ENCODE assay signal across 14 cellular contexts in genomic region chr5:160033546-160034252, GRCh38. TPM values are rescaled to one million over a fixed set of nuclear protein-coding genes. Genes with fewer than 3 reads are reported as not detected.
DNase-seq lines count a peak whose midpoint lies in the region; ATAC-seq, FAIRE-seq and TF ChIP-seq lines count a peak whose summit lies in the region.
"Had no signal": no experiment of that assay in that cellular context is flagged by ENCODE, and none has a peak within 500 bp of the region (broad histone marks: within the 10 kb centered on the region; RNA-seq: fewer than 3 reads in every experiment).

No MANE protein-coding gene starts in this region.

- peaks cover 14% of the 10 kb centered on the region for H3K4me1 Mint-ChIP-seq in CD14-positive monocyte
- H3K4me1 Mint-ChIP-seq in central memory CD8-positive, alpha-beta T cell: peaks cover 6% of the 10 kb centered on the region

- H3K9me3 ChIP-seq in HEK293 (ENCODE audit: control insufficient read depth, insufficient read depth, low read depth, low read length): no peaks in the 10 kb centered on the region
- H3K9me3 ChIP-seq in keratinocyte (ENCODE audit: control insufficient read depth, low read depth, low read length): no peaks in the 10 kb centered on the region

- H3K36me3 ChIP-seq in HEK293 (ENCODE audit: control insufficient read depth in 2 of 2, insufficient read depth in 1 of 2, low read length in 2 of 2) (peaks cover 37 to 66% of the 10 kb centered on the region in 2 experiments), keratinocyte (ENCODE audit: control insufficient read depth in 2 of 2, extremely low read depth in 1 of 2, insufficient read depth in 2 of 2, low read length in 2 of 2) (peaks cover 5 to 8% of the 10 kb centered on the region in 2 experiments)

- ATAC-seq in central memory CD8-positive, alpha-beta T cell (replicated peaks; ENCODE audit: extremely low read depth, poor library complexity, severe bottlenecking): no peak
- no peak for ATAC-seq in HG02981 (IDR thresholded peaks at IDR 0.05; ENCODE audit: unreplicated experiment)

- peak; percentile 9 for FAIRE-seq in keratinocyte (lab: Jason Lieb, UNC)
- FAIRE-seq: A204.1, H1 had no signal

- no peak overlapping the region for H3K4me3 Mint-ChIP-seq in CD14-positive monocyte
- H3K4me3 Mint-ChIP-seq in central memory CD8-positive, alpha-beta T cell: no peak overlapping the region
- H3K4me3 Mint-ChIP-seq: IgD-negative memory B cell had no signal

- H3K4me1 ChIP-seq in HEK293 (ENCODE audit: control insufficient read depth, insufficient read depth, low read length) (no peaks in the 10 kb centered on the region), keratinocyte (ENCODE audit: control insufficient read depth, extremely low read depth, insufficient read depth, low read length) (no peaks in the 10 kb centered on the region)

- no peak overlapping the region for H3K4me2 ChIP-seq in keratinocyte (ENCODE audit: control insufficient read depth, extremely low read depth, insufficient read depth, low read depth, low read length)

- CTCF ChIA-PET in HEK293 (lab: Yijun Ruan, JAX): interaction anchor here (1.3 to 3.7 kb wide), 2 partner anchors 12 kb away, joined by 3 to 25 read pairs; no protein-coding TSS in a partner anchor

- H3K27ac ChIP-seq in HEK293 (ENCODE audit: extremely low read depth, low read depth, low read length) (no peak overlapping the region), keratinocyte (ENCODE audit: control insufficient read depth, insufficient read depth, low read length) (no peak overlapping the region)

- TF ChIP-seq CTCF in CD14-positive monocyte (IDR thresholded peaks at IDR 0.05) (no peak), HEK293 (tag by site-specific recombination; IDR thresholded peaks at IDR 0.05) (no peak), keratinocyte (optimal IDR thresholded peaks at IDR 0.05 in 1 of 3, IDR thresholded peaks at IDR 0.05 in 1 of 3, conservative IDR thresholded peaks at IDR 0.05 in 1 of 3; ENCODE audit: extremely low read depth in 1 of 3, insufficient read depth in 2 of 3, low read length in 3 of 3) (no peak)

- H3K4me3 ChIP-seq in HEK293 (ENCODE audit: low read depth, low read length) (no peak overlapping the region), keratinocyte (ENCODE audit: control insufficient read depth in 2 of 3, extremely low read depth in 1 of 3, insufficient read depth in 2 of 3, low read depth in 1 of 3, low read length in 3 of 3) (no peak overlapping the region)

- H3K79me2 ChIP-seq in keratinocyte (ENCODE audit: control insufficient read depth, insufficient read depth, low read length): no peaks in the 10 kb centered on the region

- no peak overlapping the region for H2AFZ ChIP-seq in keratinocyte (ENCODE audit: control insufficient read depth, low read length)

- H3K9ac ChIP-seq in keratinocyte (ENCODE audit: control insufficient read depth, extremely low read depth, insufficient read depth, low read length): no peak overlapping the region

- H3K27ac Mint-ChIP-seq in CD14-positive monocyte: peak overlapping the region in 6 of 7 donors; percentile 36 to 80 (median 56)
- peak overlapping the region; percentile 16 for H3K27ac Mint-ChIP-seq in central memory CD8-positive, alpha-beta T cell (ENCODE audit: low read depth)

- H3K9me3 Mint-ChIP-seq in CD14-positive monocyte: no peaks in the 10 kb centered on the region
- H3K9me3 Mint-ChIP-seq in central memory CD8-positive, alpha-beta T cell: no peaks in the 10 kb centered on the region
- H3K9me3 Mint-ChIP-seq: IgD-negative memory B cell had no signal

- H3K9me1 ChIP-seq in keratinocyte (ENCODE audit: control insufficient read depth, extremely low read depth, insufficient read depth, low read length): no peaks in the 10 kb centered on the region

- peaks cover 64 to 75% of the 10 kb centered on the region in 2 donors for H3K36me3 Mint-ChIP-seq in CD14-positive monocyte
- H3K36me3 Mint-ChIP-seq in central memory CD8-positive, alpha-beta T cell (ENCODE audit: insufficient read depth): peaks cover 41% of the 10 kb centered on the region

- dilution Hi-C loops in keratinocyte (cut with MboI; ENCODE audit: extremely low pct_ligation_motif_present, low sequenced_read_pairs): no loop called here

- intact Hi-C loops in CD14-positive monocyte (cut with micrococcal nuclease): no loop called here

- no peak for DNase-seq in CD14-positive monocyte (ENCODE audit: low spot score)
- no peak for DNase-seq in central memory CD8-positive, alpha-beta T cell (ENCODE audit: low spot score in 2 of 2)
- DNase-seq in keratinocyte (ENCODE audit: low read depth, low spot score): no peak
- no peak for DNase-seq in HuH-7.5 (ENCODE audit: low spot score)
- no peak for DNase-seq in NCI-H2171 treated with DMSO at 0.1 percent for 48 hours (lab: John Stamatoyannopoulos, UW)
- DNase-seq in NCI-H69 (lab: John Stamatoyannopoulos, UW): no peak
- DNase-seq: Calu3, DMS 273 treated with DMSO at 0.1 percent for 48 hours, HCEC 1CT had no signal

- no peaks in the 10 kb centered on the region for H4K20me1 ChIP-seq in keratinocyte (ENCODE audit: control insufficient read depth, extremely low read depth, insufficient read depth, low read length)

- POLR2A ChIA-PET in HEK293 (lab: Yijun Ruan, JAX): interaction anchor here (1.4 kb wide), 1 partner anchor 25 kb away, joined by 4 read pairs; the partner anchor contains the start of gene TTC1

- no peaks in the 10 kb centered on the region for H3K27me3 ChIP-seq in keratinocyte (ENCODE audit: control insufficient read depth, extremely low read depth, insufficient read depth, low read length)

- peaks cover 0 to 1% (median 0%) of the 10 kb centered on the region in 3 donors for H3K27me3 Mint-ChIP-seq in CD14-positive monocyte (ENCODE audit: low read depth in 3 of 3)
- H3K27me3 Mint-ChIP-seq in central memory CD8-positive, alpha-beta T cell: no peaks in the 10 kb centered on the region
- H3K27me3 Mint-ChIP-seq: IgD-negative memory B cell had no signal

TF ChIP-seq in HEK293, 187 proteins besides CTCF, POLR2A, EP300 and RAD21:
- TF ChIP-seq TCF7L2 (IDR thresholded peaks at IDR 0.05; ENCODE audit: borderline replicate concordance, low read depth, low read length): no peak
- TF ChIP-seq AEBP2 (tag by site-specific recombination; IDR thresholded peaks at IDR 0.05; ENCODE audit: borderline replicate concordance): no peak
- TF ChIP-seq ZNF121 (tag by site-specific recombination; IDR thresholded peaks at IDR 0.05): peak; percentile 68; the same call in 1 of the 2 replicates
- 0 out of 2 replicates have a peak, but pooled peaks have one; percentile 37 for TF ChIP-seq ZNF362 (tag by site-specific recombination; IDR thresholded peaks at IDR 0.05)

RNA-seq across cellular contexts. Expression of gene TTC1, which starts 24.8 kb away (rescaled TPM):
- polyA plus RNA-seq in CD14-positive monocyte (10 to 100 TPM; 63.0 to 63.4 TPM), keratinocyte (39.5 to 53.0 TPM (median 51.7 TPM) in 3 replicates)
- 150 TPM for polyA plus RNA-seq in keratinocyte (2011; ENCODE audit: low read depth)
- 47.1 and 66.9 TPM in 2 replicates for polyA plus RNA-seq in keratinocyte (2011; cell fraction: cytosol; rRNA removed)
- polyA plus RNA-seq in keratinocyte (2011; cell fraction: nucleus; rRNA removed): 31.6 and 34.7 TPM in 2 replicates
- polyA plus RNA-seq in keratinocyte (2012; ENCODE audit: low replicate concordance): 57.9 and 67.1 TPM in 2 replicates
- polyA minus RNA-seq in keratinocyte: 27.0 to 33.0 TPM (median 31.3 TPM) in 3 replicates
- 18.0 TPM for polyA minus RNA-seq in keratinocyte (2011; cell fraction: cytosol; rRNA and poly(A)+ RNA removed)
- 8.1 and 16.3 TPM in 2 replicates for polyA minus RNA-seq in keratinocyte (2011; cell fraction: nucleus; rRNA and poly(A)+ RNA removed)
